8 cellular contexts compared by ENCODE assay signal in the genomic region with DNA sequence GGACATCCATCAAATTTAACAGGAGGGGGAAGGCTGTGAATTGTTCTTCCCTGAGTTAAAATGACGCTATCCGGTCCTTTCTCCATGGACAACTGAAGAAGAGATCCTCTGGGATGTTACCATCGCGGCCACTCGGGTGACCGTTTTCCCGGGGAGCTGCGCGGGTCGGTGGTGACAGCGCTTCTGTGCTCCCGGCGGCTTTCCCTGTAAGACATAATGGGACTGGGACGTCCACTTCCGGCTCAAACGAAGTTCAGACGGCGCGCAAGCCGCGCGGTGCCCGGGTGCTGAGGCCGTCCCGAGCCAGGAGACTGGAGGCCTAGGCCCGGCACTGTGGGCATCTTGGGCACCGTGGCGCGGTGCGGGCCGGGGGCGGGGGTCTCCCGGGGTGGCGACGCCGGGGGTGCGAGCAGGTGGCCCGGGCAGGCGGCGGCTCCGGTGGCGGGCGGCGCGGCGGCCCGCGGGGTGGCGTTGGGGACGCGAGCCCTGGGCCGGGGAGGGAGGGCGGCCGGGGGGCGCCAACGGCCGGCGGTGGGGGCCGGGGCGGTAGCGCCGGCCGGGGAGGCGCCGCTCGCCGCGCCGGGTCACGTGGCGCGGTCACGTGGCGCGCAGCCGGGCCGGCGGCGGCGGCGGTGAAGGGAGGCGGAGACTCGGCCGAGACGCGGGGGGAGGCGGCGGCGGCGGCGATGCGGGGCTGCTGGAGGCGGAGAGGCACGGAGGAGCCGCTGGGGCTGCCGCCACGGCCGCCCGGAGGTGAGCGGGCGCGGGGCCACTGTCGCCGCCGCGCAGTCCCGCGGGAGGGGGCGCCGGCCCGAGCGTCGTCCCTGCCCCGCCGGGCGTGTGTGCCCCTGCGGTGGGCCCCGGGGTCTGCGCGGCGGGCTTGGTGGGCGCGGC.
A peak's percentile ranks its signal among the peaks of the same experiment; 100 is the strongest.
DNase-seq lines count a peak whose midpoint lies in the region; ATAC-seq lines count a peak whose summit lies in the region.

No MANE protein-coding gene starts in this region.

- H3K9ac ChIP-seq in ES-I3 (ENCODE audit: low read depth, low read length), result peak overlapping the region; percentile 82

- DNase-seq in GOT3 (lab: John Stamatoyannopoulos, UW) (peak; percentile 11), LoVo (ENCODE audit: low spot score) (peak; percentile 80), T-helper 1 cell (peak; percentile 63 to 83 (median 67)), amygdala (lab: John Stamatoyannopoulos, UW) (peak in 54 of 56 donors; percentile 2 to 81 (median 61)), right cardiac atrium (peak; percentile 76 to 90 (median 89)), putamen (ENCODE audit: low spot score) (peak; percentile 77)

- no peaks in the 10 kb centered on the region for H3K4me1 ChIP-seq in ES-I3 (ENCODE audit: insufficient read depth, low read length)
- peaks cover 6% of the 10 kb centered on the region for H3K4me1 ChIP-seq in right cardiac atrium (ENCODE audit: control insufficient read depth, insufficient read depth, low read length)

- H3K36me3 ChIP-seq in ES-I3 (ENCODE audit: insufficient read depth, low read length), result 0 out of 2 replicates have a peak, but pooled peaks cover 4% of the 10 kb centered on the region

- H3K27ac ChIP-seq in right cardiac atrium (ENCODE audit: low read length), result peak overlapping the region; percentile 94

- ATAC-seq in right cardiac atrium (peak; percentile 74 to 79), GM18873 (IDR thresholded peaks at IDR 0.05; ENCODE audit: low FRiP score, unreplicated experiment) (no peak)

- H3K4me3 ChIP-seq in right cardiac atrium (ENCODE audit: low read length), result peak overlapping the region; percentile 84

- intact Hi-C loops in right cardiac atrium (cut with DNase I), result no loop called here

- H3K9me3 ChIP-seq in ES-I3 (ENCODE audit: control insufficient read depth, insufficient read depth, low read length), result no peaks in the 10 kb centered on the region
- no peaks in the 10 kb centered on the region for H3K9me3 ChIP-seq in right cardiac atrium (ENCODE audit: control insufficient read depth, low read length)

- no peaks in the 10 kb centered on the region for H3K27me3 ChIP-seq in right cardiac atrium (ENCODE audit: control insufficient read depth, insufficient read depth)

- under 1% methylated on average over 122 of the region's 123 CpGs for WGBS in right cardiac atrium

Comparison
In these comparisons a context has a peak if more than half of its experiments do, and no peak if none do; other contexts are left out.
1. DNase-seq: peak in every context shown above with its lines; median percentile 89 in right cardiac atrium; 80 in LoVo; 77 in putamen; 67 in T-helper 1 cell; 61 in amygdala; 11 in GOT3.